ENCODE assay signal across 9 cellular contexts in the genomic region with DNA sequence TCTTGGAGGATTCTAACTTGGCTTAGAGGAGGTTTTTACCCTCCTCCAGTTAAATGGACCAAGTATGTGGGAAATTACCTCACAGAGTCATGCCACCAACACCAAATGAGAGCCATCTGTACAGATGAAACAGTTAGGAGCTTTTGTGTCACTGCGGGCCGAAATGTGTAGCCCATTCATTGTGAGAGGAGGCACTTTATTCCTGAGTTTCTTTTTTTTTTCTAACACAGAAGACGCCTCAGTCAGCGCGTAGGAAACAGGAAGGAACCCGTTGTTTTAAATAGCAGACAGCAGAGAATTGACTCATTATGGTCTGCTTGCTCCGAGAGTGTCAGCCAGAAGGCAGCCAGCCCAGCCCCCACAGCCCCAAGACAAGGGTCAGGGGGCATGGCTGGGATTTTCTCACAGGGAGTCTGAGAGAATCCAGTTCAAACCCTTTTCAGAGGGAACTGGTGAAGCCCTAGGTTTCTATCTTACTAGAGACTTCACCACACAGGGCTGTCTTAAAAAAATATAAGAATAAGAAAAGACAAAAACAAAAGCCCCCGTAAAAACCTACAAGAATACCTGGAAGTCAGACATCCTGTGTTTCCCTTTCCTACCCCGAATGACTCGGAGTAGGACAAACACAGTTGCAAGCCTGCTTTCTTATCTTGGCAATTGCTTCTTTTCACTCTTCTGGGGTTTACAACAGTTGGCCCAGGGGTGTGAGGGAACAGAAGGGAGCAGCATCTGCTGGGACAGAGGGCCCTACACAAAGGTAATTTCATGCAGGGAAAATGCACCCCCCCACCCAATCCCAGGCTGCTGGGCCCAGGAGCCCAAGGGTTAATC.
DNase-seq lines count a peak whose midpoint lies in the region; ATAC-seq and TF ChIP-seq lines count a peak whose summit lies in the region.
"Had no signal": no experiment of that assay in that cellular context is flagged by ENCODE, and none has a peak within 500 bp of the region (broad histone marks: within the 10 kb centered on the region; RNA-seq: fewer than 3 reads in every experiment).

No MANE protein-coding gene starts in this region.

- H4K8ac ChIP-seq in H9 (replicated peaks; ENCODE audit: insufficient read length, low read depth, low read length) = no peak overlapping the region

- H3K23me2 ChIP-seq in H9 (ENCODE audit: insufficient read length, low read depth, low read length, poor library complexity, severe bottlenecking) = no peaks in the 10 kb centered on the region

- no peak overlapping the region for H3K27ac ChIP-seq in H9 (ENCODE audit: insufficient read length, low read depth, low read length)

- no peaks in the 10 kb centered on the region for H3K79me2 ChIP-seq in H9 (ENCODE audit: insufficient read depth, low read length)

- no peak overlapping the region for H2BK5ac ChIP-seq in H9 (ENCODE audit: insufficient read length, low read length)

- H3K27ac Mint-ChIP-seq in H9 (peak overlapping the region in 1 of 3 experiments; percentile 78; a peak in 2 of 7 replicates), progenitor cell of endocrine pancreas (peak overlapping the region; percentile 78)
- peak overlapping the region; percentile 79 for H3K27ac Mint-ChIP-seq in activated naive CD4-positive, alpha-beta T cell treated with anti-CD3 and anti-CD28 coated beads, Interleukin-2, amount 10 ng/mL, durations not matched to agents 7 days and 5 days

- TF ChIP-seq POLR2A in NB4 (IDR thresholded peaks at IDR 0.05; ENCODE audit: extremely low read depth, insufficient read length) = no peak

- no peak overlapping the region for H3K56ac ChIP-seq in H9 (ENCODE audit: insufficient read length, low read depth, low read length)

- H4K91ac ChIP-seq in H9 (ENCODE audit: insufficient read length, low read depth, low read length) = no peak overlapping the region

- H2AK5ac ChIP-seq in H9 (ENCODE audit: insufficient read length, low read length) = no peak overlapping the region

- WGBS in H9 (ENCODE audit: extremely low coverage, insufficient read length, low lambda C conversion rate) = no CpG with 5 or more reads among the region's 10 CpGs

- H4K20me1 ChIP-seq in H9 (ENCODE audit: control insufficient read depth, insufficient read depth, insufficient read length) = no peaks in the 10 kb centered on the region

- H3K4ac ChIP-seq in H9 (ENCODE audit: low read depth, low read length) = no peak overlapping the region

- no peak overlapping the region for H2BK120ac ChIP-seq in H9 (ENCODE audit: low read depth, low read length, poor library complexity, severe bottlenecking)

- DNase-seq in GM12864 (ENCODE audit: low read depth) (peak; percentile 78), H9 (peak; percentile 48), NB4 (ENCODE audit: low read depth) (peak; percentile 76), Right ventricle myocardium superior (peak; percentile 83), progenitor cell of endocrine pancreas (ENCODE audit: low spot score, unreplicated experiment) (no peak), occipital lobe (lab: John Stamatoyannopoulos, UW) (no peak)
- DNase-seq in activated naive CD4-positive, alpha-beta T cell treated with anti-CD3 and anti-CD28 coated beads, Interleukin-2, amount 10 ng/mL, durations not matched to agents 7 days and 5 days = peak; percentile 51
- DNase-seq in NK-92 treated with Interleukin-12 subunit alpha and Interleukin-12 subunit beta, amount 100 ng/mL, for 24 hours (lab: John Stamatoyannopoulos, UW) = no peak

- H3K27me3 Mint-ChIP-seq in H9 (ENCODE audit: low read depth) = peaks cover 4% of the 10 kb centered on the region
- H3K27me3 Mint-ChIP-seq in activated naive CD4-positive, alpha-beta T cell treated with anti-CD3 and anti-CD28 coated beads, Interleukin-2, amount 10 ng/mL, durations not matched to agents 7 days and 5 days = peaks cover 3% of the 10 kb centered on the region
- H3K27me3 Mint-ChIP-seq in progenitor cell of endocrine pancreas = no peaks in the 10 kb centered on the region
- H3K27me3 Mint-ChIP-seq: central memory CD8-positive, alpha-beta T cell had no signal

- TF ChIP-seq CTCF in GM12864 (IDR thresholded peaks at IDR 0.05; ENCODE audit: low read depth, low read length, missing control alignments) = no peak
- TF ChIP-seq CTCF in H9 (conservative IDR thresholded peaks at IDR 0.05) = no peak
- no peak for TF ChIP-seq CTCF in NB4 (IDR thresholded peaks at IDR 0.05; ENCODE audit: low read depth, low read length)
- TF ChIP-seq CTCF in progenitor cell of endocrine pancreas (IDR thresholded peaks at IDR 0.05; ENCODE audit: unreplicated experiment) = no peak

- peaks cover 10% of the 10 kb centered on the region for H3K9me3 ChIP-seq in H9 (ENCODE audit: control insufficient read depth, low read depth, low read length)

- H3K4me1 ChIP-seq in H9 (ENCODE audit: insufficient read depth, low read length) = no peaks in the 10 kb centered on the region; the same call in 1 of the 2 replicates

- H3K4me3 ChIP-seq in GM12864 (ENCODE audit: low read depth, low read length) = peak overlapping the region; percentile 1; the same call in 1 of the 2 replicates
- peak overlapping the region; percentile 41 for H3K4me3 ChIP-seq in NB4 (ENCODE audit: low read depth, low read length)

- H3K4me1 Mint-ChIP-seq in H9 = peaks cover 22 to 23% of the 10 kb centered on the region in 2 experiments
- peaks cover 21% of the 10 kb centered on the region for H3K4me1 Mint-ChIP-seq in activated naive CD4-positive, alpha-beta T cell treated with anti-CD3 and anti-CD28 coated beads, Interleukin-2, amount 10 ng/mL, durations not matched to agents 7 days and 5 days
- H3K4me1 Mint-ChIP-seq in progenitor cell of endocrine pancreas (ENCODE audit: low read depth) = peaks cover 24% of the 10 kb centered on the region
- H3K4me1 Mint-ChIP-seq: central memory CD8-positive, alpha-beta T cell had no signal

- no peak overlapping the region for H3T11ph ChIP-seq in H9 (ENCODE audit: low read length)

- H2BK12ac ChIP-seq in H9 (ENCODE audit: insufficient read length, low read depth, low read length) = no peak overlapping the region

- no peaks in the 10 kb centered on the region for H3K27me3 ChIP-seq in H9 (ENCODE audit: insufficient read depth, low read length)

- CTCF ChIA-PET in activated naive CD4-positive, alpha-beta T cell treated with anti-CD3 and anti-CD28 coated beads, Interleukin-2, amount 10 ng/mL, durations not matched to agents 7 days and 5 days (lab: Charles Lee) = interaction anchor here (1.7 kb wide), 1 partner anchor 101 kb away, joined by 5 read pairs; no protein-coding TSS in a partner anchor

- peaks cover 24 to 55% (median 30%) of the 10 kb centered on the region in 3 experiments for H3K36me3 Mint-ChIP-seq in H9 (ENCODE audit: insufficient read depth in 1 of 3, low read depth in 3 of 3)
- peaks cover 8% of the 10 kb centered on the region for H3K36me3 Mint-ChIP-seq in activated naive CD4-positive, alpha-beta T cell treated with anti-CD3 and anti-CD28 coated beads, Interleukin-2, amount 10 ng/mL, durations not matched to agents 7 days and 5 days
- H3K36me3 Mint-ChIP-seq in progenitor cell of endocrine pancreas (ENCODE audit: insufficient read depth) = peaks cover 4% of the 10 kb centered on the region

- peak; percentile 83 for ATAC-seq in Right ventricle myocardium superior (ENCODE audit: poor library complexity)

- H2AFZ ChIP-seq in H9 (ENCODE audit: low read length) = no peak overlapping the region

- H3K79me1 ChIP-seq in H9 (ENCODE audit: insufficient read depth, low read depth, low read length, poor library complexity, severe bottlenecking) = no peaks in the 10 kb centered on the region

- intact Hi-C loops in Right ventricle myocardium superior (cut with DNase I) = loop anchor here (5.0 kb wide), 1 partner anchor 50 kb away; no protein-coding TSS in a partner anchor

- no peak overlapping the region for H4K5ac ChIP-seq in H9 (ENCODE audit: insufficient read length, low read depth, low read length)

- no peak overlapping the region for H3K4me2 ChIP-seq in H9 (ENCODE audit: insufficient read depth, insufficient read length, low read length)

- no peak overlapping the region for H2BK15ac ChIP-seq in H9 (ENCODE audit: low read depth, low read length)

- no peak overlapping the region for H3K9ac ChIP-seq in H9 (ENCODE audit: extremely low read depth, insufficient read length, low read length)

- no peak overlapping the region for H3K14ac ChIP-seq in H9 (ENCODE audit: insufficient read depth, low read length)

- H3K9me3 Mint-ChIP-seq in H9 (peaks cover 51 to 54% of the 10 kb centered on the region in 2 experiments), progenitor cell of endocrine pancreas (ENCODE audit: low read depth) (peaks cover 12% of the 10 kb centered on the region)
- peaks cover 20% of the 10 kb centered on the region for H3K9me3 Mint-ChIP-seq in activated naive CD4-positive, alpha-beta T cell treated with anti-CD3 and anti-CD28 coated beads, Interleukin-2, amount 10 ng/mL, durations not matched to agents 7 days and 5 days

- H3K23ac ChIP-seq in H9 (ENCODE audit: insufficient read length, low read depth, low read length) = no peak overlapping the region

- H3K4me3 Mint-ChIP-seq in H9 = peak overlapping the region in 1 of 2 experiments; percentile 39; a peak in 1 of 5 replicates
- no peak overlapping the region for H3K4me3 Mint-ChIP-seq in activated naive CD4-positive, alpha-beta T cell treated with anti-CD3 and anti-CD28 coated beads, Interleukin-2, amount 10 ng/mL, durations not matched to agents 7 days and 5 days
- H3K4me3 Mint-ChIP-seq in progenitor cell of endocrine pancreas (ENCODE audit: low read depth) = no peak overlapping the region
- H3K4me3 Mint-ChIP-seq: central memory CD8-positive, alpha-beta T cell had no signal

- no peak overlapping the region for H3K18ac ChIP-seq in H9 (ENCODE audit: insufficient read length, low read depth, low read length)

- H2BK20ac ChIP-seq in H9 (ENCODE audit: low read depth, low read length, poor library complexity, severe bottlenecking) = no peak overlapping the region

Comparison
In these comparisons a context has a peak if more than half of its experiments do, and no peak if none do; other contexts are left out.
1. DNase-seq: peak in GM12864 (single experiment), H9 (single experiment), NB4 (single experiment), activated naive CD4-positive, alpha-beta T cell treated with anti-CD3 and anti-CD28 coated beads, Interleukin-2, amount 10 ng/mL, durations not matched to agents 7 days and 5 days (single experiment) and Right ventricle myocardium superior (single experiment); none in progenitor cell of endocrine pancreas (single experiment), NK-92 treated with Interleukin-12 subunit alpha and Interleukin-12 subunit beta, amount 100 ng/mL, for 24 hours (single experiment) and occipital lobe (single experiment).